In the genomic region with DNA sequence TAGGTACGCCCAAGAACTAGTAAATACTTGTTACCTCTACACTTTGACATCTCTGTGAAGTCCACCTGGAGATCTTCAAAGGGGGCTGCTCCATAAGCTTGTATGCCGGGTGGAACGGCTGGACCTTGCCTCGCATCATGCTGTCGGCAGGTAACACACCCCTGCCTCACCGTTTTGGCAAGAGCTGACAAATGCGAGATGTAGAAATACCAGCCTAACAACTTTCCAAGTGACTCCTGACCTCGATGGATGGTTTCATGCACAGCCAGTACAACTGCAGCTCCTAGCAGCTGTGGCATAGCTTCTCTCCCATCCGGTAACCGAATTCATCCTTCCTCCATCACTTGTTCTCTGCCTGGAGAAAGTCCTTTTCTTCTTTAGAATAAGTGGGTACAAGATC, we compare ENCODE assay signal across 10 cellular contexts. TPM values are rescaled to one million over a fixed set of nuclear protein-coding genes. Genes with fewer than 3 reads are reported as not detected.
"Had no signal": no experiment of that assay in that cellular context is flagged by ENCODE, and none has a peak within 500 bp of the region (broad histone marks: within the 10 kb centered on the region; RNA-seq: fewer than 3 reads in every experiment).

No MANE protein-coding gene starts in this region.

RNA-seq across cellular contexts. Expression of gene FAM90A1, which starts 58.3 kb away (rescaled TPM):
- total RNA-seq: cardiac septum, dermis blood vessel endothelial cell, endothelial cell of umbilical vein, fibroblast of villous mesenchyme, gastrocnemius medialis, mononuclear cell, osteoblast, right atrium auricular region, sciatic nerve, urinary bladder had no signal
